ENCODE assay signal across 14 cellular contexts in genomic region chr12:51406859-51407258, GRCh38. TPM values are rescaled to one million over a fixed set of nuclear protein-coding genes. Genes with fewer than 3 reads are reported as not detected.
DNase-seq lines count a peak whose midpoint lies in the region; TF ChIP-seq lines count a peak whose summit lies in the region.
"Had no signal": no experiment of that assay in that cellular context is flagged by ENCODE, and none has a peak within 500 bp of the region (broad histone marks: within the 10 kb centered on the region; RNA-seq: fewer than 3 reads in every experiment).

No MANE protein-coding gene starts in this region.

- H3K4ac ChIP-seq in neuronal stem cell (ENCODE audit: low read length): no peak overlapping the region

- H3K23ac ChIP-seq in neuronal stem cell (ENCODE audit: low read depth, low read length, poor library complexity): no peak overlapping the region

- no peak overlapping the region for H2BK15ac ChIP-seq in neuronal stem cell (ENCODE audit: low read length)

- H3K4me3 ChIP-seq in Loucy (ENCODE audit: low read length, poor library complexity, severe bottlenecking) (no peak overlapping the region), colonic mucosa (no peak overlapping the region), neuronal stem cell (ENCODE audit: low read length in 2 of 2) (no peak overlapping the region)
- H3K4me3 ChIP-seq: A549, HAP-1 had no signal

- H3K9ac ChIP-seq in Loucy (ENCODE audit: low read depth, low read length, poor library complexity, severe bottlenecking): peak overlapping the region; percentile 49
- peak overlapping the region in 1 of 2 donors; percentile 31 for H3K9ac ChIP-seq in colonic mucosa (ENCODE audit: low read depth in 2 of 2, low read length in 2 of 2)
- no peak overlapping the region for H3K9ac ChIP-seq in neuronal stem cell (ENCODE audit: low read depth, low read length, poor library complexity)

- no peak overlapping the region for H4K91ac ChIP-seq in neuronal stem cell (ENCODE audit: low read depth, low read length, poor library complexity)

- H2BK5ac ChIP-seq in neuronal stem cell (ENCODE audit: low read length): no peak overlapping the region

- peak overlapping the region; percentile 88 for H3K18ac ChIP-seq in neuronal stem cell (ENCODE audit: low read length)

- H2AK5ac ChIP-seq in neuronal stem cell (ENCODE audit: low read depth, low read length): peak overlapping the region; percentile 48

- no peaks in the 10 kb centered on the region for H3K9me2 ChIP-seq in Loucy (replicated peaks; ENCODE audit: low read depth, low read length)

- H3K9me3 ChIP-seq in Loucy (ENCODE audit: insufficient read depth, low read depth, low read length) (no peaks in the 10 kb centered on the region), colonic mucosa (no peaks in the 10 kb centered on the region), neuronal stem cell (replicated peaks in 1 of 2; ENCODE audit: control insufficient read depth in 2 of 2, insufficient read depth in 1 of 2, low read depth in 1 of 2, low read length in 2 of 2) (no peaks in the 10 kb centered on the region)
- H3K9me3 ChIP-seq: A549, BE2C, HAP-1 had no signal

- intact Hi-C loops in colonic mucosa (cut with DNase I): no loop called here

- no CpG with 5 or more reads among the region's 5 CpGs for WGBS in neuronal stem cell (ENCODE audit: extremely low coverage in 2 of 2, insufficient read length in 2 of 2, insufficient replicate concordance in 1 of 2), 2 donors

- no peak overlapping the region for H3K14ac ChIP-seq in neuronal stem cell (ENCODE audit: low read length)

- H3K4me1 ChIP-seq in Loucy (ENCODE audit: insufficient read depth, low read length, poor library complexity, severe bottlenecking) (peaks cover 29% of the 10 kb centered on the region), colonic mucosa (no peaks in the 10 kb centered on the region), neuronal stem cell (ENCODE audit: control insufficient read depth in 2 of 2, insufficient read depth in 1 of 2, low read depth in 1 of 2, low read length in 2 of 2) (no peaks in the 10 kb centered on the region)
- H3K4me1 ChIP-seq: A549, HAP-1 had no signal

- H3K27me3 ChIP-seq in Loucy (ENCODE audit: insufficient read depth, low read length, poor library complexity, severe bottlenecking) (no peaks in the 10 kb centered on the region), colonic mucosa (no peaks in the 10 kb centered on the region), neuronal stem cell (ENCODE audit: control insufficient read depth in 3 of 3, insufficient read depth in 3 of 3, low read depth in 1 of 3, low read length in 3 of 3) (peaks cover 0 to 42% (median 2%) of the 10 kb centered on the region in 3 experiments)
- H3K27me3 ChIP-seq: BE2C had no signal

- no peaks in the 10 kb centered on the region for H3K79me1 ChIP-seq in neuronal stem cell (ENCODE audit: low read depth, low read length)

- H3K79me2 ChIP-seq in Loucy (ENCODE audit: insufficient read depth, low read length): no peaks in the 10 kb centered on the region

- H2AFZ ChIP-seq in Loucy (ENCODE audit: low read length) (no peak overlapping the region), neuronal stem cell (ENCODE audit: low read length) (no peak overlapping the region)

- H3K27ac ChIP-seq in colonic mucosa (peak overlapping the region; percentile 45), neuronal stem cell (replicated peaks; ENCODE audit: low read length) (no peak overlapping the region)
- H3K27ac ChIP-seq: A549, C4-2B had no signal

- DNase-seq in colonic mucosa (no peak), neuronal stem cell (ENCODE audit: low spot score) (no peak), NCI-H146 (lab: John Stamatoyannopoulos, UW) (no peak), RPMI8226 (no peak), DMS 273 (lab: John Stamatoyannopoulos, UW; ENCODE audit: unreplicated experiment) (no peak)
- DNase-seq: CD4-positive, alpha-beta memory T cell; DND-41; GDM1; HFFc6 had no signal

- H2BK12ac ChIP-seq in neuronal stem cell (ENCODE audit: low read length): no peak overlapping the region

- H3K36me3 ChIP-seq in Loucy (ENCODE audit: insufficient read depth, low read length): no peaks in the 10 kb centered on the region
- no peaks in the 10 kb centered on the region for H3K36me3 ChIP-seq in colonic mucosa
- no peaks in the 10 kb centered on the region for H3K36me3 ChIP-seq in neuronal stem cell (replicated peaks in 1 of 2; ENCODE audit: control insufficient read depth in 2 of 2, insufficient read depth in 2 of 2, low read length in 2 of 2)
- H3K36me3 ChIP-seq: BE2C, HAP-1 had no signal

- H3K4me2 ChIP-seq in Loucy (ENCODE audit: low read depth, low read length, poor library complexity, severe bottlenecking): peak overlapping the region; percentile 38
- no peak overlapping the region for H3K4me2 ChIP-seq in neuronal stem cell (ENCODE audit: insufficient read depth, low read length, poor library complexity, severe bottlenecking)
- H3K4me2 ChIP-seq: A549 had no signal

- H3F3A ChIP-seq in Loucy (ENCODE audit: low read depth): no peaks in the 10 kb centered on the region

- H4K8ac ChIP-seq in neuronal stem cell (ENCODE audit: low read depth, low read length): no peak overlapping the region

- no peaks in the 10 kb centered on the region for H4K20me1 ChIP-seq in Loucy (ENCODE audit: insufficient read depth, low read length, poor library complexity, severe bottlenecking)

- TF ChIP-seq CTCF in Loucy (conservative IDR thresholded peaks at IDR 0.05; ENCODE audit: low read length): no peak
- TF ChIP-seq CTCF in colonic mucosa (IDR thresholded peaks at IDR 0.05): no peak

- no peak overlapping the region for H2BK120ac ChIP-seq in neuronal stem cell (ENCODE audit: low read depth, low read length)

RNA-seq across cellular contexts. Expression of gene GALNT6, which starts 15.7 kb away (rescaled TPM):
- total RNA-seq in colonic mucosa: 10 to 100 TPM; 24.7 to 27.1 TPM
- 0.21 TPM for polyA plus RNA-seq in neuronal stem cell (2013, experiment 1 of 2)
- polyA plus RNA-seq in neuronal stem cell (2013, experiment 2 of 2): 0.03 TPM

RNA-seq across cellular contexts. Expression of gene SLC4A8, which starts 17.8 kb away (rescaled TPM):
- total RNA-seq in colonic mucosa: 1 to 10 TPM in 1 of 2 donors, under 1 TPM in 1; 0.59 to 1.1 TPM
- polyA plus RNA-seq in neuronal stem cell (2013, experiment 1 of 2): 6.1 TPM
- 6.1 TPM for polyA plus RNA-seq in neuronal stem cell (2013, experiment 2 of 2)
